ENCODE assay signal across 25 cellular contexts in genomic region chr22:28175730-28176492, GRCh38.
"Had no signal": no experiment of that assay in that cellular context is flagged by ENCODE, and none has a peak within 500 bp of the region (broad histone marks: within the 10 kb centered on the region; RNA-seq: fewer than 3 reads in every experiment).

No MANE protein-coding gene starts in this region.

- H3K27me3 ChIP-seq: colonic mucosa, gastrocnemius medialis, neural progenitor cell, ovary, sigmoid colon, stomach, testis, tibial artery had no signal

- H3K4me3 ChIP-seq: colonic mucosa, gastrocnemius medialis, lung, mucosa of descending colon, neural progenitor cell, ovary, psoas muscle, sigmoid colon, stomach, testis, tibial artery had no signal

- H3K4me1 ChIP-seq: colonic mucosa, testis had no signal

- H3K4me1 Mint-ChIP-seq: naive B cell; stimulated activated effector memory CD8-positive, alpha-beta T cell treated with anti-CD3 and anti-CD28 coated beads, Interleukin-12 subunit alpha, Interleukin-12 subunit beta, amount 100 ng/mL, for 72 hours had no signal

- H3K9ac ChIP-seq: neural progenitor cell had no signal

- H3K36me3 ChIP-seq: colonic mucosa, gastrocnemius medialis, neural progenitor cell, ovary, sigmoid colon, stomach, tibial artery had no signal

- H3K4me2 ChIP-seq: neural progenitor cell had no signal

- H3K27ac ChIP-seq: colonic mucosa, gastrocnemius medialis, neural progenitor cell, ovary, psoas muscle, sigmoid colon, stomach, testis, tibial artery had no signal

- H3K9me3 ChIP-seq: colonic mucosa, gastrocnemius medialis, mucosa of descending colon, ovary, psoas muscle, sigmoid colon, stomach, testis, tibial artery had no signal

- DNase-seq: colonic mucosa; dermis blood vessel endothelial cell; effector memory CD4-positive, alpha-beta T cell; gastrocnemius medialis; head of caudate nucleus; kidney; mesenchymal stem cell; mucosa of descending colon; naive B cell; ovary; psoas muscle; right cardiac atrium; sigmoid colon; stimulated activated CD4-positive, alpha-beta T cell treated with anti-CD3 and anti-CD28 coated beads, Interleukin-2, amount 100 ng/mL, for 24 hours; stimulated activated CD4-positive, alpha-beta T cell treated with anti-CD3 and anti-CD28 coated beads, Interleukin-4, amount 100 ng/mL, for 24 hours; stimulated activated naive CD4-positive, alpha-beta T cell treated with Interleukin-2 at 50 U/mL for 16 hours; stomach; testis; tibial artery had no signal

- H3K4me3 Mint-ChIP-seq: mesothelial cell of epicardium; naive B cell; natural killer cell treated with Interleukin-12 subunit alpha and Interleukin-12 subunit beta and Interleukin-15 and Interleukin-18, amount 100 ng/mL, for 72 hours; neural progenitor cell; stimulated activated effector memory CD8-positive, alpha-beta T cell treated with anti-CD3 and anti-CD28 coated beads, Interleukin-12 subunit alpha, Interleukin-12 subunit beta, amount 100 ng/mL, for 72 hours; type B pancreatic cell had no signal

- H3K9me3 Mint-ChIP-seq: natural killer cell treated with Interleukin-12 subunit alpha and Interleukin-12 subunit beta and Interleukin-15 and Interleukin-18, amount 100 ng/mL, for 72 hours; stimulated activated effector memory CD8-positive, alpha-beta T cell treated with anti-CD3 and anti-CD28 coated beads, Interleukin-12 subunit alpha, Interleukin-12 subunit beta, amount 100 ng/mL, for 72 hours had no signal

- H2AFZ ChIP-seq: neural progenitor cell had no signal

- H3K36me3 Mint-ChIP-seq: naive B cell; natural killer cell treated with Interleukin-12 subunit alpha and Interleukin-12 subunit beta and Interleukin-15 and Interleukin-18, amount 100 ng/mL, for 72 hours; stimulated activated effector memory CD8-positive, alpha-beta T cell treated with anti-CD3 and anti-CD28 coated beads, Interleukin-12 subunit alpha, Interleukin-12 subunit beta, amount 100 ng/mL, for 72 hours had no signal

- H3K27ac Mint-ChIP-seq: mesothelial cell of epicardium; natural killer cell treated with Interleukin-12 subunit alpha and Interleukin-12 subunit beta and Interleukin-15 and Interleukin-18, amount 100 ng/mL, for 72 hours; neural progenitor cell; stimulated activated effector memory CD8-positive, alpha-beta T cell treated with anti-CD3 and anti-CD28 coated beads, Interleukin-12 subunit alpha, Interleukin-12 subunit beta, amount 100 ng/mL, for 72 hours; type B pancreatic cell had no signal
